ENCODE assay signal across 8 cellular contexts in genomic region chr21:33864150-33864549, GRCh38.
"Had no signal": no experiment of that assay in that cellular context is flagged by ENCODE, and none has a peak within 500 bp of the region (broad histone marks: within the 10 kb centered on the region; RNA-seq: fewer than 3 reads in every experiment).

No MANE protein-coding gene starts in this region.

- DNase-seq: H9, HCEC 1CT, HFFc6, KBM-7 had no signal

- H3K4me3 Mint-ChIP-seq: GM23338, H9, HFFc6, IgD-negative memory B cell had no signal

- ATAC-seq: GM23338, HepG2 had no signal

- H3K27ac Mint-ChIP-seq: GM23338, H9, HFFc6 had no signal

- H3K27ac ChIP-seq: HL-60 had no signal

- H3K4me3 ChIP-seq: GM23338 had no signal

- H3K9me3 Mint-ChIP-seq: GM23338, H9, HFFc6, IgD-negative memory B cell had no signal

- H3K36me3 Mint-ChIP-seq: IgD-negative memory B cell had no signal
